Comparison of ENCODE assay signal across 11 cellular contexts in genomic region chr1:155011437-155011907, GRCh38. TPM values are rescaled to one million over a fixed set of nuclear protein-coding genes. Genes with fewer than 3 reads are reported as not detected.
A peak's percentile ranks its signal among the peaks of the same experiment; 100 is the strongest.
DNase-seq lines count a peak whose midpoint lies in the region; ATAC-seq, FAIRE-seq and TF ChIP-seq lines count a peak whose summit lies in the region.
"Had no signal": no experiment of that assay in that cellular context is flagged by ENCODE, and none has a peak within 500 bp of the region (broad histone marks: within the 10 kb centered on the region; RNA-seq: fewer than 3 reads in every experiment).

No MANE protein-coding gene starts in this region.

- peaks cover 2% of the 10 kb centered on the region for H3K36me3 Mint-ChIP-seq in effector memory CD8-positive, alpha-beta T cell (ENCODE audit: insufficient read depth)

- peak overlapping the region; percentile 74 to 83 for H3K27ac Mint-ChIP-seq in effector memory CD8-positive, alpha-beta T cell

- CTCF ChIA-PET in RWPE1 (lab: Yijun Ruan, JAX): no interaction called here

- POLR2A ChIA-PET in RWPE1 (lab: Yijun Ruan, JAX; ENCODE audit: low non-redundant PET): no interaction called here

- peaks cover under 1% of the 10 kb centered on the region for H3K4me1 ChIP-seq in osteoblast (ENCODE audit: insufficient read depth, low read length)

- H3K27me3 Mint-ChIP-seq in effector memory CD8-positive, alpha-beta T cell: no peaks in the 10 kb centered on the region

- H3K79me2 ChIP-seq in osteoblast (ENCODE audit: insufficient read depth, low read length): peaks cover 60% of the 10 kb centered on the region

- peak overlapping the region; percentile 98 for H3K27ac ChIP-seq in 22Rv1
- H3K27ac ChIP-seq in RWPE1: peak overlapping the region; percentile 100
- H3K27ac ChIP-seq in osteoblast (ENCODE audit: low read depth, low read length): no peak overlapping the region

- H3K4me1 Mint-ChIP-seq in effector memory CD8-positive, alpha-beta T cell (ENCODE audit: low read depth in 2 of 2): peaks cover 41 to 61% of the 10 kb centered on the region in 2 donors

- no peak for DNase-seq in RWPE1 (ENCODE audit: low spot score)
- no peak for DNase-seq in effector memory CD8-positive, alpha-beta T cell
- peak; percentile 50 for DNase-seq in osteoblast (ENCODE audit: insufficient read length, low spot score, missing footprints)
- no peak for DNase-seq in DMS153 treated with DMSO at 0.1 percent for 48 hours (lab: John Stamatoyannopoulos, UW; ENCODE audit: unreplicated experiment)
- no peak for DNase-seq in RCC 7860 (ENCODE audit: low spot score)
- no peak for DNase-seq in DMS79 (lab: John Stamatoyannopoulos, UW)
- no peak for DNase-seq in SIG-M5 (lab: John Stamatoyannopoulos, UW)
- DNase-seq: KG1, SHP77 treated with DMSO at 0.1 percent for 48 hours had no signal

- H3K9me3 ChIP-seq in osteoblast (ENCODE audit: low read depth, low read length): no peaks in the 10 kb centered on the region

- no peak overlapping the region for H2AFZ ChIP-seq in osteoblast (ENCODE audit: low read length)

- H3K4me3 Mint-ChIP-seq in effector memory CD8-positive, alpha-beta T cell: peak overlapping the region; percentile 46 to 48

- no peak for FAIRE-seq in RCC 7860 (lab: Jason Lieb, UNC)

- TF ChIP-seq CTCF in 22Rv1 (IDR thresholded peaks at IDR 0.05) (no peak), RWPE1 (conservative IDR thresholded peaks at IDR 0.05; ENCODE audit: low read depth) (no peak), osteoblast (IDR thresholded peaks at IDR 0.05; ENCODE audit: extremely low read depth, low read depth, low read length) (no peak)

- peaks cover 33% of the 10 kb centered on the region for H4K20me1 ChIP-seq in osteoblast (ENCODE audit: insufficient read depth, low read length)

- peaks cover 12% of the 10 kb centered on the region for H3K36me3 ChIP-seq in osteoblast (ENCODE audit: insufficient read depth, low read length)

- no peak overlapping the region for H3K4me2 ChIP-seq in osteoblast (ENCODE audit: insufficient read depth, low read length)

- ATAC-seq in effector memory CD8-positive, alpha-beta T cell (replicated peaks): no peak

- H3K9me3 Mint-ChIP-seq in effector memory CD8-positive, alpha-beta T cell: no peaks in the 10 kb centered on the region

- no peaks in the 10 kb centered on the region for H3K27me3 ChIP-seq in osteoblast (ENCODE audit: insufficient read depth, low read length)

- no peak overlapping the region for H3K4me3 ChIP-seq in osteoblast (ENCODE audit: insufficient read depth, low read length)

RNA-seq across cellular contexts. Expression of gene ZBTB7B, which starts 8.9 kb away (rescaled TPM):
- total RNA-seq in osteoblast: 18.6 and 23.5 TPM in 2 replicates

RNA-seq across cellular contexts. Expression of gene LENEP, which starts 18.1 kb away (rescaled TPM):
- 0.88 TPM in 1 of 2 replicates, not detected in the other for total RNA-seq in osteoblast
- total RNA-seq: mesenteric fat pad had no signal

RNA-seq across cellular contexts. Expression of gene DCST2, which starts 22.1 kb away (rescaled TPM):
- total RNA-seq in osteoblast: not detected in 2 replicates

RNA-seq across cellular contexts. Expression of gene DCST1, which starts 22.2 kb away (rescaled TPM):
- not detected in 2 replicates for total RNA-seq in osteoblast
- total RNA-seq: mesenteric fat pad had no signal

RNA-seq across cellular contexts. Expression of gene FLAD1, which starts 28.3 kb away (rescaled TPM):
- total RNA-seq in osteoblast: 17.1 and 20.6 TPM in 2 replicates
